3 cellular contexts compared by ENCODE assay signal in the genomic region with DNA sequence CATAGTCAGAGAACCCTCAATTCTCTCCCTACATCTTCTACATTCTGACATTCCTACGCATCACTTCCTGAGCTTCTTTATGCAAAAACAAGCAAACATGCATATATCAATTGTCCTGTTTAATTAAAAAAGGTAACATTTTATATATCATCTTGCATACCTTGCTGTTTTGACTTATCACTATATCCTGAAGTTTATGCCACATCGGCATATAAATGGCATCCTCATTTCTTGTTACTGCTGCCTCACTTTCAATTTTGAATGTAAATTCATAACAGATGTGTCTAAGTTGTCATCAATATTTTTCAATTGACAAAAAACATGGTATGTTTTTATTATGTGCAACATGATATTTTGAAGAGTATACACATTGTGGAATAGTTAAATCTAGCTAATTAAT.
TF ChIP-seq lines count a peak whose summit lies in the region.

No MANE protein-coding gene starts in this region.

TF ChIP-seq in HepG2, 621 proteins besides CTCF, POLR2A, EP300 and RAD21:
- peak; percentile 46 to 73; a peak in 3 of 4 replicates for TF ChIP-seq MAFK (conservative IDR thresholded peaks at IDR 0.05 in 1 of 2, IDR thresholded peaks at IDR 0.05 in 1 of 2; ENCODE audit: low read length in 2 of 2)
- peak; percentile 70 for TF ChIP-seq MAFF (IDR thresholded peaks at IDR 0.05; ENCODE audit: low read depth, low read length)
- TF ChIP-seq, protein P1, sequence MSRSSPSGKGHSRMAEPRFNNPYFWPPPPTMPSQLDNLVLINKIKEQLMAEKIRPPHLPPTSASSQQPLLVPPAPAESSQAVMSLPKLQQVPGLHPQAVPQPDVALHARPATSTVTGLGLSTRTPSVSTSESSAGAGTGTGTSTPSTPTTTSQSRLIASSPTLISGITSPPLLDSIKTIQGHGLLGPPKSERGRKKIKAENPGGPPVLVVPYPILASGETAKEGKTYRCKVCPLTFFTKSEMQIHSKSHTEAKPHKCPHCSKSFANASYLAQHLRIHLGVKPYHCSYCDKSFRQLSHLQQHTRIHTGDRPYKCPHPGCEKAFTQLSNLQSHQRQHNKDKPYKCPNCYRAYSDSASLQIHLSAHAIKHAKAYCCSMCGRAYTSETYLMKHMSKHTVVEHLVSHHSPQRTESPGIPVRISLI (CRISPR knock-in tag; IDR thresholded peaks at IDR 0.05; ENCODE audit: borderline replicate concordance): no peak
TF ChIP-seq in HepG2: peak in this region for 2.

TF ChIP-seq in IMR-90, 13 proteins besides CTCF, POLR2A, EP300 and RAD21:
- TF ChIP-seq MAFK (IDR thresholded peaks at IDR 0.05; ENCODE audit: low read depth, low read length) (peak; percentile 59; the same call in 1 of the 2 replicates), CHD1 (IDR thresholded peaks at IDR 0.05; ENCODE audit: low read depth, low read length) (no peak)

TF ChIP-seq in H1, 55 proteins besides CTCF, POLR2A, EP300 and RAD21:
- no peak for TF ChIP-seq ASH2L (IDR thresholded peaks at IDR 0.05; ENCODE audit: low read length)
- no peak for TF ChIP-seq CHD2 (IDR thresholded peaks at IDR 0.05; ENCODE audit: low read length)
- no peak for TF ChIP-seq KDM1A (IDR thresholded peaks at IDR 0.05; ENCODE audit: borderline replicate concordance, low read length)
- TF ChIP-seq POLR2AphosphoS5 (IDR thresholded peaks at IDR 0.05; ENCODE audit: low read depth, low read length): no peak
- no peak for TF ChIP-seq TBP (IDR thresholded peaks at IDR 0.05; ENCODE audit: low read depth, low read length)
- no peak for TF ChIP-seq GABPA (IDR thresholded peaks at IDR 0.05; ENCODE audit: borderline replicate concordance, insufficient read depth, low read length)
- no peak for TF ChIP-seq EGR1 (IDR thresholded peaks at IDR 0.05; ENCODE audit: borderline replicate concordance, low read depth, low read length)
- no peak for TF ChIP-seq CEBPB (IDR thresholded peaks at IDR 0.05; ENCODE audit: low read depth, low read length)
